ENCODE assay signal across 1 cellular context in the genomic region with DNA sequence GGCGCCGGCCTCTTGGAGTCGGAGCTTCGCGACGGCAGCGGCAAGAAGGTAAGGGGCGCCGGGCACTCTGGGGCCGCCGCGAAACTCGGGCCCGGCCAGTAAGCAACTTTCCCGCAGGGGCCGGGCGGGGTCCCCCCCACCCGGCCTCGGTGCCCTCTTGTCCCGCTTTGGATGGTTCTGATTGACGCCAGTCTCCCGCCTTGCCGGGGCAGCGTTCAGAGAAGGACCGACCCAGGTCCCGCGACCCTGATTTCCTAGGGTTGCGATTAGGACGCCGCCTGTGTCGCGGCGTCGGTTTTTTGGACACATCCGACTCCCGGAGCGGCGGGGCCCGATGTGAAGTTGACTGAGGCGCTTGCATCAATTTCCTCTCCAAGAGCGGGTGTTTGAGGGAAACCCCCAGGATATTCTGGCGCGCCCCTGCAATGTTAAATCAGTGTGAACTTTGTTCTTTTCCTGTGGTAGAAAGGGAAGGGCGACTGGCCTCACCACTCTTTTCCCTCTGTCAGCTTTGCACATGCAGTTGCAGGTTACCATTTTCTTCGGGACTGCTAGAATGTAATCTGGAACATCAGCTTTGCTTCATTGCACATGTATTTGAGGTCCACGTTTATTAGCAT.
TF ChIP-seq lines count a peak whose summit lies in the region.

No MANE protein-coding gene starts in this region.

TF ChIP-seq in HepG2, 621 proteins besides CTCF, POLR2A, EP300 and RAD21 (continued from another document and continues in another):
- TF ChIP-seq, protein P1, sequence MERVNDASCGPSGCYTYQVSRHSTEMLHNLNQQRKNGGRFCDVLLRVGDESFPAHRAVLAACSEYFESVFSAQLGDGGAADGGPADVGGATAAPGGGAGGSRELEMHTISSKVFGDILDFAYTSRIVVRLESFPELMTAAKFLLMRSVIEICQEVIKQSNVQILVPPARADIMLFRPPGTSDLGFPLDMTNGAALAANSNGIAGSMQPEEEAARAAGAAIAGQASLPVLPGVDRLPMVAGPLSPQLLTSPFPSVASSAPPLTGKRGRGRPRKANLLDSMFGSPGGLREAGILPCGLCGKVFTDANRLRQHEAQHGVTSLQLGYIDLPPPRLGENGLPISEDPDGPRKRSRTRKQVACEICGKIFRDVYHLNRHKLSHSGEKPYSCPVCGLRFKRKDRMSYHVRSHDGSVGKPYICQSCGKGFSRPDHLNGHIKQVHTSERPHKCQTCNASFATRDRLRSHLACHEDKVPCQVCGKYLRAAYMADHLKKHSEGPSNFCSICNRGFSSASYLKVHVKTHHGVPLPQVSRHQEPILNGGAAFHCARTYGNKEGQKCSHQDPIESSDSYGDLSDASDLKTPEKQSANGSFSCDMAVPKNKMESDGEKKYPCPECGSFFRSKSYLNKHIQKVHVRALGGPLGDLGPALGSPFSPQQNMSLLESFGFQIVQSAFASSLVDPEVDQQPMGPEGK (CRISPR knock-in tag; IDR thresholded peaks at IDR 0.05) = peak; percentile 62; the same call in 1 of the 2 replicates
- TF ChIP-seq SAP130 (CRISPR knock-in tag; IDR thresholded peaks at IDR 0.05; ENCODE audit: low read depth) (peak; percentile 82), TP53 (CRISPR knock-in tag; conservative IDR thresholded peaks at IDR 0.05) (no peak), YEATS4 (CRISPR knock-in tag; IDR thresholded peaks at IDR 0.05; ENCODE audit: borderline replicate concordance) (no peak; the same call in 1 of the 2 replicates), NR2F6 (IDR thresholded peaks at IDR 0.05) (peak; percentile 43; the same call in 1 of the 2 replicates), NR2F6 (CRISPR knock-in tag; IDR thresholded peaks at IDR 0.05) (no peak), ZNF12 (CRISPR knock-in tag; IDR thresholded peaks at IDR 0.05) (no peak), ZNF274 (CRISPR knock-in tag; IDR thresholded peaks at IDR 0.05) (peak; percentile 33; the same call in 1 of the 2 replicates), STAT5B (CRISPR knock-in tag; IDR thresholded peaks at IDR 0.05) (no peak), NCOR1 (IDR thresholded peaks at IDR 0.05; ENCODE audit: borderline replicate concordance, low read length) (peak; percentile 43; the same call in 1 of the 2 replicates), GATAD2A (CRISPR knock-in tag; IDR thresholded peaks at IDR 0.05) (peak; percentile 29; the same call in 1 of the 2 replicates), NKX3-1 (CRISPR knock-in tag; IDR thresholded peaks at IDR 0.05) (no peak), RAD51 (IDR thresholded peaks at IDR 0.05; ENCODE audit: borderline replicate concordance) (no peak), TBX2 (CRISPR knock-in tag; IDR thresholded peaks at IDR 0.05; ENCODE audit: borderline replicate concordance) (peak; percentile 49; the same call in 1 of the 2 replicates), MTA3 (CRISPR knock-in tag; IDR thresholded peaks at IDR 0.05) (no peak), ZNF17 (CRISPR knock-in tag; IDR thresholded peaks at IDR 0.05) (no peak), IKZF4 (CRISPR knock-in tag; IDR thresholded peaks at IDR 0.05; ENCODE audit: borderline replicate concordance, low read depth, not compliant biosample characterization) (no peak), AGO1 (IDR thresholded peaks at IDR 0.05; ENCODE audit: low read depth, low read length, poor library complexity, severe bottlenecking) (no peak), ZBTB7B (CRISPR knock-in tag; IDR thresholded peaks at IDR 0.05) (peak; percentile 88), ZNF263 (CRISPR knock-in tag; IDR thresholded peaks at IDR 0.05) (no peak), REL (CRISPR knock-in tag; conservative IDR thresholded peaks at IDR 0.05) (no peak), KMT2A (CRISPR knock-in tag; IDR thresholded peaks at IDR 0.05) (peak; percentile 85), HOXA9 (CRISPR knock-in tag; IDR thresholded peaks at IDR 0.05; ENCODE audit: borderline replicate concordance) (no peak), ZNF292 (CRISPR knock-in tag; IDR thresholded peaks at IDR 0.05; ENCODE audit: borderline replicate concordance, low read depth) (peak; percentile 60; the same call in 1 of the 2 replicates), JUND (CRISPR knock-in tag; IDR thresholded peaks at IDR 0.05) (no peak), ZC3H4 (CRISPR knock-in tag; IDR thresholded peaks at IDR 0.05; ENCODE audit: borderline replicate concordance) (no peak), ZNF256 (CRISPR knock-in tag; conservative IDR thresholded peaks at IDR 0.05) (no peak), ZNF781 (CRISPR knock-in tag; IDR thresholded peaks at IDR 0.05; ENCODE audit: borderline replicate concordance, not compliant biosample characterization) (no peak)
- TF ChIP-seq, protein P2, sequence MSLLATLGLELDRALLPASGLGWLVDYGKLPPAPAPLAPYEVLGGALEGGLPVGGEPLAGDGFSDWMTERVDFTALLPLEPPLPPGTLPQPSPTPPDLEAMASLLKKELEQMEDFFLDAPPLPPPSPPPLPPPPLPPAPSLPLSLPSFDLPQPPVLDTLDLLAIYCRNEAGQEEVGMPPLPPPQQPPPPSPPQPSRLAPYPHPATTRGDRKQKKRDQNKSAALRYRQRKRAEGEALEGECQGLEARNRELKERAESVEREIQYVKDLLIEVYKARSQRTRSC (CRISPR knock-in tag; IDR thresholded peaks at IDR 0.05; ENCODE audit: low read depth) = no peak
- TF ChIP-seq, protein P3, sequence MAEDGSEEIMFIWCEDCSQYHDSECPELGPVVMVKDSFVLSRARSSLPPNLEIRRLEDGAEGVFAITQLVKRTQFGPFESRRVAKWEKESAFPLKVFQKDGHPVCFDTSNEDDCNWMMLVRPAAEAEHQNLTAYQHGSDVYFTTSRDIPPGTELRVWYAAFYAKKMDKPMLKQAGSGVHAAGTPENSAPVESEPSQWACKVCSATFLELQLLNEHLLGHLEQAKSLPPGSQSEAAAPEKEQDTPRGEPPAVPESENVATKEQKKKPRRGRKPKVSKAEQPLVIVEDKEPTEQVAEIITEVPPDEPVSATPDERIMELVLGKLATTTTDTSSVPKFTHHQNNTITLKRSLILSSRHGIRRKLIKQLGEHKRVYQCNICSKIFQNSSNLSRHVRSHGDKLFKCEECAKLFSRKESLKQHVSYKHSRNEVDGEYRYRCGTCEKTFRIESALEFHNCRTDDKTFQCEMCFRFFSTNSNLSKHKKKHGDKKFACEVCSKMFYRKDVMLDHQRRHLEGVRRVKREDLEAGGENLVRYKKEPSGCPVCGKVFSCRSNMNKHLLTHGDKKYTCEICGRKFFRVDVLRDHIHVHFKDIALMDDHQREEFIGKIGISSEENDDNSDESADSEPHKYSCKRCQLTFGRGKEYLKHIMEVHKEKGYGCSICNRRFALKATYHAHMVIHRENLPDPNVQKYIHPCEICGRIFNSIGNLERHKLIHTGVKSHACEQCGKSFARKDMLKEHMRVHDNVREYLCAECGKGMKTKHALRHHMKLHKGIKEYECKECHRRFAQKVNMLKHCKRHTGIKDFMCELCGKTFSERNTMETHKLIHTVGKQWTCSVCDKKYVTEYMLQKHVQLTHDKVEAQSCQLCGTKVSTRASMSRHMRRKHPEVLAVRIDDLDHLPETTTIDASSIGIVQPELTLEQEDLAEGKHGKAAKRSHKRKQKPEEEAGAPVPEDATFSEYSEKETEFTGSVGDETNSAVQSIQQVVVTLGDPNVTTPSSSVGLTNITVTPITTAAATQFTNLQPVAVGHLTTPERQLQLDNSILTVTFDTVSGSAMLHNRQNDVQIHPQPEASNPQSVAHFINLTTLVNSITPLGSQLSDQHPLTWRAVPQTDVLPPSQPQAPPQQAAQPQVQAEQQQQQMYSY (CRISPR knock-in tag; IDR thresholded peaks at IDR 0.05) = peak; percentile 83; the same call in 1 of the 2 replicates
- TF ChIP-seq, protein P4, sequence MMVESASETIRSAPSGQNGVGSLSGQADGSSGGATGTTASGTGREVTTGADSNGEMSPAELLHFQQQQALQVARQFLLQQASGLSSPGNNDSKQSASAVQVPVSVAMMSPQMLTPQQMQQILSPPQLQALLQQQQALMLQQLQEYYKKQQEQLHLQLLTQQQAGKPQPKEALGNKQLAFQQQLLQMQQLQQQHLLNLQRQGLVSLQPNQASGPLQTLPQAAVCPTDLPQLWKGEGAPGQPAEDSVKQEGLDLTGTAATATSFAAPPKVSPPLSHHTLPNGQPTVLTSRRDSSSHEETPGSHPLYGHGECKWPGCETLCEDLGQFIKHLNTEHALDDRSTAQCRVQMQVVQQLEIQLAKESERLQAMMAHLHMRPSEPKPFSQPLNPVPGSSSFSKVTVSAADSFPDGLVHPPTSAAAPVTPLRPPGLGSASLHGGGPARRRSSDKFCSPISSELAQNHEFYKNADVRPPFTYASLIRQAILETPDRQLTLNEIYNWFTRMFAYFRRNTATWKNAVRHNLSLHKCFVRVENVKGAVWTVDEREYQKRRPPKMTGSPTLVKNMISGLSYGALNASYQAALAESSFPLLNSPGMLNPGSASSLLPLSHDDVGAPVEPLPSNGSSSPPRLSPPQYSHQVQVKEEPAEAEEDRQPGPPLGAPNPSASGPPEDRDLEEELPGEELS (CRISPR knock-in tag; IDR thresholded peaks at IDR 0.05) = 0 out of 2 replicates have a peak, but pooled peaks have one; percentile 34
- TF ChIP-seq, protein P5, sequence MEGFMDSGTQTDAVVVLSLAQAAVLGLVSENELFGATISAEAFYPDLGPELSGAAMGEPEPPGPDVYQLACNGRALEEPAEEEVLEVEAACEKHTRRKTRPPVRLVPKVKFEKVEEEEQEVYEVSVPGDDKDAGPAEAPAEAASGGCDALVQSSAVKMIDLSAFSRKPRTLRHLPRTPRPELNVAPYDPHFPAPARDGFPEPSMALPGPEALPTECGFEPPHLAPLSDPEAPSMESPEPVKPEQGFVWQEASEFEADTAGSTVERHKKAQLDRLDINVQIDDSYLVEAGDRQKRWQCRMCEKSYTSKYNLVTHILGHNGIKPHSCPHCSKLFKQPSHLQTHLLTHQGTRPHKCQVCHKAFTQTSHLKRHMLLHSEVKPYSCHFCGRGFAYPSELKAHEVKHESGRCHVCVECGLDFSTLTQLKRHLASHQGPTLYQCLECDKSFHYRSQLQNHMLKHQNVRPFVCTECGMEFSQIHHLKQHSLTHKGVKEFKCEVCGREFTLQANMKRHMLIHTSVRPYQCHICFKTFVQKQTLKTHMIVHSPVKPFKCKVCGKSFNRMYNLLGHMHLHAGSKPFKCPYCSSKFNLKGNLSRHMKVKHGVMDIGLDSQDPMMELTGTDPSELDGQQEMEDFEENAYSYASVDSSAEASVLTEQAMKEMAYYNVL (CRISPR knock-in tag; IDR thresholded peaks at IDR 0.05; ENCODE audit: borderline replicate concordance) = 0 out of 2 replicates have a peak, but pooled peaks have one; percentile 51
- TF ChIP-seq, protein P6, sequence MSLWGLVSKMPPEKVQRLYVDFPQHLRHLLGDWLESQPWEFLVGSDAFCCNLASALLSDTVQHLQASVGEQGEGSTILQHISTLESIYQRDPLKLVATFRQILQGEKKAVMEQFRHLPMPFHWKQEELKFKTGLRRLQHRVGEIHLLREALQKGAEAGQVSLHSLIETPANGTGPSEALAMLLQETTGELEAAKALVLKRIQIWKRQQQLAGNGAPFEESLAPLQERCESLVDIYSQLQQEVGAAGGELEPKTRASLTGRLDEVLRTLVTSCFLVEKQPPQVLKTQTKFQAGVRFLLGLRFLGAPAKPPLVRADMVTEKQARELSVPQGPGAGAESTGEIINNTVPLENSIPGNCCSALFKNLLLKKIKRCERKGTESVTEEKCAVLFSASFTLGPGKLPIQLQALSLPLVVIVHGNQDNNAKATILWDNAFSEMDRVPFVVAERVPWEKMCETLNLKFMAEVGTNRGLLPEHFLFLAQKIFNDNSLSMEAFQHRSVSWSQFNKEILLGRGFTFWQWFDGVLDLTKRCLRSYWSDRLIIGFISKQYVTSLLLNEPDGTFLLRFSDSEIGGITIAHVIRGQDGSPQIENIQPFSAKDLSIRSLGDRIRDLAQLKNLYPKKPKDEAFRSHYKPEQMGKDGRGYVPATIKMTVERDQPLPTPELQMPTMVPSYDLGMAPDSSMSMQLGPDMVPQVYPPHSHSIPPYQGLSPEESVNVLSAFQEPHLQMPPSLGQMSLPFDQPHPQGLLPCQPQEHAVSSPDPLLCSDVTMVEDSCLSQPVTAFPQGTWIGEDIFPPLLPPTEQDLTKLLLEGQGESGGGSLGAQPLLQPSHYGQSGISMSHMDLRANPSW (CRISPR knock-in tag; IDR thresholded peaks at IDR 0.05; ENCODE audit: borderline replicate concordance) = no peak
- TF ChIP-seq, protein P7, sequence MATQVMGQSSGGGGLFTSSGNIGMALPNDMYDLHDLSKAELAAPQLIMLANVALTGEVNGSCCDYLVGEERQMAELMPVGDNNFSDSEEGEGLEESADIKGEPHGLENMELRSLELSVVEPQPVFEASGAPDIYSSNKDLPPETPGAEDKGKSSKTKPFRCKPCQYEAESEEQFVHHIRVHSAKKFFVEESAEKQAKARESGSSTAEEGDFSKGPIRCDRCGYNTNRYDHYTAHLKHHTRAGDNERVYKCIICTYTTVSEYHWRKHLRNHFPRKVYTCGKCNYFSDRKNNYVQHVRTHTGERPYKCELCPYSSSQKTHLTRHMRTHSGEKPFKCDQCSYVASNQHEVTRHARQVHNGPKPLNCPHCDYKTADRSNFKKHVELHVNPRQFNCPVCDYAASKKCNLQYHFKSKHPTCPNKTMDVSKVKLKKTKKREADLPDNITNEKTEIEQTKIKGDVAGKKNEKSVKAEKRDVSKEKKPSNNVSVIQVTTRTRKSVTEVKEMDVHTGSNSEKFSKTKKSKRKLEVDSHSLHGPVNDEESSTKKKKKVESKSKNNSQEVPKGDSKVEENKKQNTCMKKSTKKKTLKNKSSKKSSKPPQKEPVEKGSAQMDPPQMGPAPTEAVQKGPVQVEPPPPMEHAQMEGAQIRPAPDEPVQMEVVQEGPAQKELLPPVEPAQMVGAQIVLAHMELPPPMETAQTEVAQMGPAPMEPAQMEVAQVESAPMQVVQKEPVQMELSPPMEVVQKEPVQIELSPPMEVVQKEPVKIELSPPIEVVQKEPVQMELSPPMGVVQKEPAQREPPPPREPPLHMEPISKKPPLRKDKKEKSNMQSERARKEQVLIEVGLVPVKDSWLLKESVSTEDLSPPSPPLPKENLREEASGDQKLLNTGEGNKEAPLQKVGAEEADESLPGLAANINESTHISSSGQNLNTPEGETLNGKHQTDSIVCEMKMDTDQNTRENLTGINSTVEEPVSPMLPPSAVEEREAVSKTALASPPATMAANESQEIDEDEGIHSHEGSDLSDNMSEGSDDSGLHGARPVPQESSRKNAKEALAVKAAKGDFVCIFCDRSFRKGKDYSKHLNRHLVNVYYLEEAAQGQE (IDR thresholded peaks at IDR 0.05; ENCODE audit: borderline replicate concordance in 1 of 2, low read depth in 1 of 2, low read length in 2 of 2) = peak in 1 of 2 experiments; percentile 7; a peak in 1 of 4 replicates
- TF ChIP-seq, protein P8, sequence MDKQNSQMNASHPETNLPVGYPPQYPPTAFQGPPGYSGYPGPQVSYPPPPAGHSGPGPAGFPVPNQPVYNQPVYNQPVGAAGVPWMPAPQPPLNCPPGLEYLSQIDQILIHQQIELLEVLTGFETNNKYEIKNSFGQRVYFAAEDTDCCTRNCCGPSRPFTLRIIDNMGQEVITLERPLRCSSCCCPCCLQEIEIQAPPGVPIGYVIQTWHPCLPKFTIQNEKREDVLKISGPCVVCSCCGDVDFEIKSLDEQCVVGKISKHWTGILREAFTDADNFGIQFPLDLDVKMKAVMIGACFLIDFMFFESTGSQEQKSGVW (CRISPR knock-in tag; IDR thresholded peaks at IDR 0.05; ENCODE audit: borderline replicate concordance) = no peak
- TF ChIP-seq, protein P9, sequence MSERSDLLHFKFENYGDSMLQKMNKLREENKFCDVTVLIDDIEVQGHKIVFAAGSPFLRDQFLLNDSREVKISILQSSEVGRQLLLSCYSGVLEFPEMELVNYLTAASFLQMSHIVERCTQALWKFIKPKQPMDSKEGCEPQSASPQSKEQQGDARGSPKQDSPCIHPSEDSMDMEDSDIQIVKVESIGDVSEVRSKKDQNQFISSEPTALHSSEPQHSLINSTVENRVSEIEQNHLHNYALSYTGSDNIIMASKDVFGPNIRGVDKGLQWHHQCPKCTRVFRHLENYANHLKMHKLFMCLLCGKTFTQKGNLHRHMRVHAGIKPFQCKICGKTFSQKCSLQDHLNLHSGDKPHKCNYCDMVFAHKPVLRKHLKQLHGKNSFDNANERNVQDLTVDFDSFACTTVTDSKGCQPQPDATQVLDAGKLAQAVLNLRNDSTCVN (CRISPR knock-in tag; IDR thresholded peaks at IDR 0.05; ENCODE audit: borderline replicate concordance) = no peak
